In the genomic region with DNA sequence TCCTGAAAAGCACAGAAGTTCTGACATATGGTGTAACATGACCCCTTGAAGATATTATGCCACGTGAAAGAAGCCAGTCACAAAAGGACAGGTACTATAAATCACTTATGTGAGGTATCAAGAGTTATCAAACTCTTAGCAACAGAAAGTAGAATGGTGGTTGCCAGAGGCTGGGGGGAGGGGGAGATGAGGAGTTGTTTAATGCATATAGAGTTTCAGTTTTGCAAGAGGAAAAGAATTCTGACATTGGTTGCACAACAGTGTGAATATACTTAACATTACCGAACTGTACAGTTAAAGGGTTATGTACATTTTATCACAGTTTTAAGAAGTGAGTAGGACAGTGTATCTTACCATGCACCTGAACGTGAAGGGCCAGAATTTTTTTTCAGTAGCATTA, we compare ENCODE assay signal across 12 cellular contexts.
A peak's percentile ranks its signal among the peaks of the same experiment; 100 is the strongest.
DNase-seq lines count a peak whose midpoint lies in the region; ATAC-seq lines count a peak whose summit lies in the region.
"Had no signal": no experiment of that assay in that cellular context is flagged by ENCODE, and none has a peak within 500 bp of the region (broad histone marks: within the 10 kb centered on the region; RNA-seq: fewer than 3 reads in every experiment).

No MANE protein-coding gene starts in this region.

- in situ Hi-C loops in KBM-7 (cut with MboI; ENCODE audit: low pct_unique_long_range_greater_than_20kb, low sequenced_read_pairs), result no loop called here

- ATAC-seq in activated CD4-positive, CD25-positive, alpha-beta regulatory T cell treated with anti-CD3 and anti-CD28 coated beads, Interleukin-2, amount 50 U/mL, for 24 hours, result no peak

- peak; percentile 56 for DNase-seq in COLO668 (lab: John Stamatoyannopoulos, UW; ENCODE audit: unreplicated experiment)
- DNase-seq in Kasumi-1 (lab: John Stamatoyannopoulos, UW), result peak; percentile 43 to 66
- DNase-seq in RPMI7951 (ENCODE audit: low read depth), result peak; percentile 3
- DNase-seq in left kidney (ENCODE audit: low read depth, low spot score), result peak; percentile 12
- no peak for DNase-seq in superior temporal gyrus (ENCODE audit: extremely low spot score)
- DNase-seq in NCI-H187 treated with DMSO at 0.1 percent for 48 hours (lab: John Stamatoyannopoulos, UW), result no peak
- no peak for DNase-seq in KBM-7
- DNase-seq: activated T-cell treated with anti-CD3 and anti-CD28 coated beads, Interleukin-2, amount 50 U/mL, for 1 hour; Calu3; endodermal cell; NCI-H1930 had no signal

Comparison
In these comparisons a context has a peak if more than half of its experiments do, and no peak if none do; other contexts are left out.
1. DNase-seq: peak in COLO668 (single experiment), Kasumi-1 (2 of 2), RPMI7951 (single experiment) and left kidney (single experiment); none in superior temporal gyrus (single experiment), NCI-H187 treated with DMSO at 0.1 percent for 48 hours (single experiment) and KBM-7 (single experiment).